Comparison of ENCODE assay signal across 9 cellular contexts in the genomic region with DNA sequence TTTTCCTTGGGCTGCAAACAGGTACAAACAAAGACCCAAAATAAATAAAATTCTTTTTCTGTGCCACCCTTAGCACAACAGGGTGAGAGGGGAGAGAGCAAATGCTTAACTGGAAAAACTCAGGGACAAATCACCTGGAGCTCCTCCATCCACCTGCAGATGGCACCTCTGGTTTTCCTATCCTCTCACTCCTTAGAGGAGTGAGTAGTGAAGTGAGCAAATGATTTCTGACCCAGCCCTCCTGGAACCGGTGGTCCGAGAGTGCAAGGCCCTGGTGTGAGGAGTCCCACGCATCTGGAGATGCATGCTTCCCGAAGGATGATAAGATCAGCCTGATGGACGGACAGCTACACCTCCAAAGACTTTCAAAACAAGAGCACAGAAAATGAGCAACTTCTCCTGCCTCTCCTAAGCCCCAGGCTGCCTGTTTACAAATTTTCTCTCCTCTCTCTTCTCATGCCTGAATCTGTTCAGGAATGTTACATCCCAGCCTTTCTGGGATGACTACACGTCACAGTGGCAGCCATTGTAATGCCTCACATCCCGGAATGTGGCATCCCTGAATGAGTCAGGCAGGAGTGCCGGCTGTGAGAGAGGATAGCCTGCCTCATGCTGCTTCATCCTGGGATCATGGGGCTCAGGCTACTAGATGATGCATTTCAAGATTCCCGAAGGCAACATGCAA.
A peak's percentile ranks its signal among the peaks of the same experiment; 100 is the strongest.
DNase-seq lines count a peak whose midpoint lies in the region; ATAC-seq and TF ChIP-seq lines count a peak whose summit lies in the region.
"Had no signal": no experiment of that assay in that cellular context is flagged by ENCODE, and none has a peak within 500 bp of the region (broad histone marks: within the 10 kb centered on the region; RNA-seq: fewer than 3 reads in every experiment).

No MANE protein-coding gene starts in this region.

- TF ChIP-seq CTCF in WI38 (IDR thresholded peaks at IDR 0.05; ENCODE audit: low read depth, low read length): peak; percentile 22; the same call in 1 of the 2 replicates
- TF ChIP-seq CTCF in stomach (IDR thresholded peaks at IDR 0.05): peak in 1 of 7 experiments; percentile 29

- no peak for TF ChIP-seq EP300 in stomach (IDR thresholded peaks at IDR 0.05)

- H3K9me3 Mint-ChIP-seq in activated naive CD8-positive, alpha-beta T cell treated with anti-CD3 and anti-CD28 coated beads, Interleukin-2, amount 50 U/mL, for 24 hours: no peaks in the 10 kb centered on the region
- no peaks in the 10 kb centered on the region for H3K9me3 Mint-ChIP-seq in CD4-positive, alpha-beta memory T cell
- H3K9me3 Mint-ChIP-seq: stimulated activated naive CD8-positive, alpha-beta T cell treated with anti-CD3 and anti-CD28 coated beads, Interleukin-15, Interleukin-2, amounts not matched to agents 100 ng/mL and 50 ng/mL, for 24 hours had no signal

- no peaks in the 10 kb centered on the region for H3K27me3 Mint-ChIP-seq in activated naive CD8-positive, alpha-beta T cell treated with anti-CD3 and anti-CD28 coated beads, Interleukin-2, amount 50 U/mL, for 24 hours
- H3K27me3 Mint-ChIP-seq in CD4-positive, alpha-beta memory T cell: no peaks in the 10 kb centered on the region
- H3K27me3 Mint-ChIP-seq: stimulated activated naive CD8-positive, alpha-beta T cell treated with anti-CD3 and anti-CD28 coated beads, Interleukin-15, Interleukin-2, amounts not matched to agents 100 ng/mL and 50 ng/mL, for 24 hours had no signal

- peaks cover 22 to 89% (median 50%) of the 10 kb centered on the region in 4 donors for H3K4me1 ChIP-seq in stomach
- H3K4me1 ChIP-seq in CD4-positive, alpha-beta memory T cell (ENCODE audit: insufficient read depth, low read length): peaks cover 9% of the 10 kb centered on the region

- POLR2A ChIA-PET in CD4-positive, alpha-beta memory T cell (lab: Charles Lee; ENCODE audit: partially characterized antibody): no interaction called here

- CTCF ChIA-PET in CD4-positive, alpha-beta memory T cell (lab: Charles Lee; ENCODE audit: partially characterized antibody): interaction anchor here (0.8 to 1.5 kb wide), 4 partner anchors 8 to 97 kb away, joined by 3 read pairs; no protein-coding TSS in a partner anchor

- H3K36me3 ChIP-seq in stomach: no peaks in the 10 kb centered on the region
- no peaks in the 10 kb centered on the region for H3K36me3 ChIP-seq in CD4-positive, alpha-beta memory T cell (ENCODE audit: insufficient read depth, low read length)

- no peak overlapping the region for H3K4me3 Mint-ChIP-seq in activated naive CD8-positive, alpha-beta T cell treated with anti-CD3 and anti-CD28 coated beads, Interleukin-2, amount 50 U/mL, for 24 hours
- no peak overlapping the region for H3K4me3 Mint-ChIP-seq in CD4-positive, alpha-beta memory T cell
- H3K4me3 Mint-ChIP-seq: stimulated activated naive CD8-positive, alpha-beta T cell treated with anti-CD3 and anti-CD28 coated beads, Interleukin-15, Interleukin-2, amounts not matched to agents 100 ng/mL and 50 ng/mL, for 24 hours had no signal

- H3K4me1 Mint-ChIP-seq in activated naive CD8-positive, alpha-beta T cell treated with anti-CD3 and anti-CD28 coated beads, Interleukin-2, amount 50 U/mL, for 24 hours: peaks cover 8% of the 10 kb centered on the region
- H3K4me1 Mint-ChIP-seq in CD4-positive, alpha-beta memory T cell: peaks cover 9 to 31% (median 19%) of the 10 kb centered on the region in 4 donors

- intact Hi-C loops in stomach (cut with DNase I; ENCODE audit: low total_unique reads): no loop called here
- intact Hi-C loops in CD4-positive, alpha-beta memory T cell (cut with micrococcal nuclease): no loop called here

- no peak overlapping the region for H3K4me3 ChIP-seq in WI38 (ENCODE audit: low read depth, low read length)
- H3K4me3 ChIP-seq in stomach: no peak overlapping the region
- no peak overlapping the region for H3K4me3 ChIP-seq in CD4-positive, alpha-beta memory T cell (ENCODE audit: low read length in 2 of 2)

- H3K9me3 ChIP-seq in stomach: no peaks in the 10 kb centered on the region
- no peaks in the 10 kb centered on the region for H3K9me3 ChIP-seq in CD4-positive, alpha-beta memory T cell (ENCODE audit: control insufficient read depth in 1 of 2, low read length in 2 of 2)

- H3K27ac ChIP-seq in stomach: peak overlapping the region in 3 of 5 donors; percentile 58 to 81 (median 62)
- H3K27ac ChIP-seq in CD4-positive, alpha-beta memory T cell (ENCODE audit: low read depth, low read length): no peak overlapping the region

- no peaks in the 10 kb centered on the region for H3K36me3 Mint-ChIP-seq in activated naive CD8-positive, alpha-beta T cell treated with anti-CD3 and anti-CD28 coated beads, Interleukin-2, amount 50 U/mL, for 24 hours (ENCODE audit: low read depth)
- H3K36me3 Mint-ChIP-seq in CD4-positive, alpha-beta memory T cell: no peaks in the 10 kb centered on the region

- WGBS in stomach, 5 donors: 56 to 72% (median 68%) methylated on average over 9 of the region's 9 CpGs

- DNase-seq in DMS53 (lab: John Stamatoyannopoulos, UW) (peak; percentile 54), DMS53 treated with DMSO at 0.1 percent for 48 hours (lab: John Stamatoyannopoulos, UW; ENCODE audit: unreplicated experiment) (no peak), iPS DF 19.7 (ENCODE audit: low read depth, low spot score) (peak; percentile 80), stomach (no peak), DMS153 treated with DMSO at 0.1 percent for 48 hours (lab: John Stamatoyannopoulos, UW; ENCODE audit: unreplicated experiment) (no peak)
- no peak for DNase-seq in activated naive CD8-positive, alpha-beta T cell treated with anti-CD3 and anti-CD28 coated beads, Interleukin-2, amount 50 U/mL, for 24 hours
- no peak for DNase-seq in CD4-positive, alpha-beta memory T cell

- no peak for TF ChIP-seq POLR2A in stomach (IDR thresholded peaks at IDR 0.05)

- no peak overlapping the region for H3K27ac Mint-ChIP-seq in activated naive CD8-positive, alpha-beta T cell treated with anti-CD3 and anti-CD28 coated beads, Interleukin-2, amount 50 U/mL, for 24 hours
- peak overlapping the region in 1 of 7 donors; percentile 43 for H3K27ac Mint-ChIP-seq in CD4-positive, alpha-beta memory T cell
- H3K27ac Mint-ChIP-seq: stimulated activated naive CD8-positive, alpha-beta T cell treated with anti-CD3 and anti-CD28 coated beads, Interleukin-15, Interleukin-2, amounts not matched to agents 100 ng/mL and 50 ng/mL, for 24 hours had no signal

- H3K27me3 ChIP-seq in stomach: no peaks in the 10 kb centered on the region
- H3K27me3 ChIP-seq in CD4-positive, alpha-beta memory T cell (ENCODE audit: insufficient read depth, low read length): no peaks in the 10 kb centered on the region

- no peak for ATAC-seq in activated naive CD8-positive, alpha-beta T cell treated with anti-CD3 and anti-CD28 coated beads, Interleukin-2, amount 50 U/mL, for 24 hours

Comparison
In these comparisons a context has a peak if more than half of its experiments do, and no peak if none do; other contexts are left out.
1. DNase-seq: peak in DMS53 (single experiment) and iPS DF 19.7 (single experiment); none in DMS53 treated with DMSO at 0.1 percent for 48 hours (single experiment), stomach (single experiment), activated naive CD8-positive, alpha-beta T cell treated with anti-CD3 and anti-CD28 coated beads, Interleukin-2, amount 50 U/mL, for 24 hours (single experiment), CD4-positive, alpha-beta memory T cell (0 of 5) and DMS153 treated with DMSO at 0.1 percent for 48 hours (single experiment).